Comparison of ENCODE assay signal across 7 cellular contexts in genomic region chr10:13160934-13161266, GRCh38. TPM values are rescaled to one million over a fixed set of nuclear protein-coding genes. Genes with fewer than 3 reads are reported as not detected.
DNase-seq lines count a peak whose midpoint lies in the region; ATAC-seq, FAIRE-seq and TF ChIP-seq lines count a peak whose summit lies in the region.

No MANE protein-coding gene starts in this region.

- H3K4me1 ChIP-seq in KMS-11 (ENCODE audit: low read depth, poor library complexity, severe bottlenecking) (peaks cover 31% of the 10 kb centered on the region), endothelial cell of umbilical vein (ENCODE audit: control insufficient read depth, extremely low read depth, insufficient read depth, low read length) (peaks cover 13% of the 10 kb centered on the region)

- DNase-seq in endothelial cell of umbilical vein (ENCODE audit: low read depth, low spot score) (no peak), inferior parietal cortex (ENCODE audit: extremely low spot score) (no peak), GM10266 (ENCODE audit: extremely low spot score) (no peak)
- DNase-seq in stimulated activated effector memory CD8-positive, alpha-beta T cell treated with anti-CD3 and anti-CD28 coated beads, Interleukin-12 subunit alpha, Interleukin-12 subunit beta, amount 100 ng/mL, for 72 hours (ENCODE audit: low spot score in 2 of 2), result no peak

- H3K27ac ChIP-seq in KMS-11 (no peak overlapping the region), endothelial cell of umbilical vein (ENCODE audit: insufficient read depth, low read depth, low read length) (peak overlapping the region; percentile 40)

- POLR2A ChIA-PET in endothelial cell of umbilical vein (lab: Charles Lee), result no interaction called here

- no peaks in the 10 kb centered on the region for H3K36me3 ChIP-seq in KMS-11 (ENCODE audit: insufficient read depth)
- no peaks in the 10 kb centered on the region for H3K36me3 ChIP-seq in endothelial cell of umbilical vein (ENCODE audit: control insufficient read depth in 2 of 2, extremely low read depth in 1 of 2, insufficient read depth in 2 of 2, low read length in 2 of 2)

- H3K9ac ChIP-seq in KMS-11 (peak overlapping the region; percentile 12; the same call in 1 of the 2 replicates), endothelial cell of umbilical vein (replicated peaks; ENCODE audit: extremely low read depth, insufficient read depth, low read length) (peak overlapping the region; percentile 60)

- dilution Hi-C loops in endothelial cell of umbilical vein (cut with MboI; ENCODE audit: extremely low pct_ligation_motif_present, low sequenced_read_pairs), result no loop called here

- no peak for FAIRE-seq in endothelial cell of umbilical vein (lab: Jason Lieb, UNC)

- H3K79me2 ChIP-seq in KMS-11 (ENCODE audit: insufficient read depth, low read depth), result peaks cover 34% of the 10 kb centered on the region
- H3K79me2 ChIP-seq in endothelial cell of umbilical vein (ENCODE audit: control insufficient read depth, insufficient read depth, low read length), result peaks cover 22% of the 10 kb centered on the region

- H3K4me2 ChIP-seq in KMS-11 (peak overlapping the region; percentile 56), endothelial cell of umbilical vein (ENCODE audit: insufficient read depth, low read length) (peak overlapping the region; percentile 93)

- TF ChIP-seq CTCF in KMS-11 (conservative IDR thresholded peaks at IDR 0.05; ENCODE audit: low read depth, low read length) (no peak), endothelial cell of umbilical vein (IDR thresholded peaks at IDR 0.05; ENCODE audit: extremely low read depth in 1 of 2, insufficient read depth in 1 of 2, low read depth in 1 of 2, low read length in 2 of 2) (no peak), GM10266 (IDR thresholded peaks at IDR 0.05; ENCODE audit: control insufficient read depth, insufficient read depth, low read depth, missing control alignments) (no peak)

- H2AFZ ChIP-seq in KMS-11 (ENCODE audit: low read depth) (peak overlapping the region; percentile 81), endothelial cell of umbilical vein (ENCODE audit: low read depth, low read length) (peak overlapping the region; percentile 90)

- ATAC-seq in GM21381 (IDR thresholded peaks at IDR 0.05; ENCODE audit: unreplicated experiment) (peak; percentile 25), GM21825 (IDR thresholded peaks at IDR 0.05; ENCODE audit: unreplicated experiment) (no peak)
- peak; percentile 48 for ATAC-seq in stimulated activated effector memory CD8-positive, alpha-beta T cell treated with anti-CD3 and anti-CD28 coated beads, Interleukin-12 subunit alpha, Interleukin-12 subunit beta, amount 100 ng/mL, for 72 hours

- 0 out of 2 replicates have a peak, but pooled peaks cover 6% of the 10 kb centered on the region for H4K20me1 ChIP-seq in KMS-11 (ENCODE audit: insufficient read depth)
- no peaks in the 10 kb centered on the region for H4K20me1 ChIP-seq in endothelial cell of umbilical vein (replicated peaks; ENCODE audit: control insufficient read depth, extremely low read depth, insufficient read depth, low read length)

- H3K4me3 Mint-ChIP-seq in stimulated activated effector memory CD8-positive, alpha-beta T cell treated with anti-CD3 and anti-CD28 coated beads, Interleukin-12 subunit alpha, Interleukin-12 subunit beta, amount 100 ng/mL, for 72 hours, result peak overlapping the region; percentile 83

- intact Hi-C loops in endothelial cell of umbilical vein (cut with micrococcal nuclease), result loop anchor here (1.0 to 2.0 kb wide), 4 partner anchors 60 to 375 kb away; partner anchors contain the start of gene SEPHS1

- peaks cover 11% of the 10 kb centered on the region for H3K4me1 Mint-ChIP-seq in stimulated activated effector memory CD8-positive, alpha-beta T cell treated with anti-CD3 and anti-CD28 coated beads, Interleukin-12 subunit alpha, Interleukin-12 subunit beta, amount 100 ng/mL, for 72 hours

- no peaks in the 10 kb centered on the region for H3K9me3 Mint-ChIP-seq in stimulated activated effector memory CD8-positive, alpha-beta T cell treated with anti-CD3 and anti-CD28 coated beads, Interleukin-12 subunit alpha, Interleukin-12 subunit beta, amount 100 ng/mL, for 72 hours

- no peak overlapping the region for H3K4me3 ChIP-seq in KMS-11 (IDR thresholded peaks at IDR 0.05; ENCODE audit: insufficient read depth, low read depth, low read length)
- H3K4me3 ChIP-seq in endothelial cell of umbilical vein (replicated peaks in 1 of 3; ENCODE audit: insufficient read depth in 1 of 3, low read depth in 1 of 3, low read length in 3 of 3), result peak overlapping the region; percentile 25 to 75 (median 39)

- H3K27ac Mint-ChIP-seq in stimulated activated effector memory CD8-positive, alpha-beta T cell treated with anti-CD3 and anti-CD28 coated beads, Interleukin-12 subunit alpha, Interleukin-12 subunit beta, amount 100 ng/mL, for 72 hours, result peak overlapping the region; percentile 74

- no peaks in the 10 kb centered on the region for H3K9me1 ChIP-seq in endothelial cell of umbilical vein (replicated peaks; ENCODE audit: control insufficient read depth, extremely low read depth, insufficient read depth, low read length)

- CTCF ChIA-PET in endothelial cell of umbilical vein (lab: Charles Lee), result interaction anchor here (0.7 to 2.4 kb wide), 13 partner anchors 8 to 409 kb away, joined by 3 to 50 read pairs (median 4); partner anchors contain the start of gene PHYH

- H3K9me3 ChIP-seq in endothelial cell of umbilical vein (replicated peaks; ENCODE audit: control insufficient read depth, insufficient read depth, low read length), result no peaks in the 10 kb centered on the region

- BruUV-seq in endothelial cell of umbilical vein (replicated peaks; lab: Mats Ljungman, UMichigan), result TSS peak; percentile 55

- H3K27me3 ChIP-seq in KMS-11 (ENCODE audit: insufficient read depth, low read depth) (no peaks in the 10 kb centered on the region), endothelial cell of umbilical vein (ENCODE audit: control insufficient read depth in 2 of 2, insufficient read depth in 2 of 2, low read length in 2 of 2) (no peaks in the 10 kb centered on the region)

- TF ChIP-seq POLR2A in endothelial cell of umbilical vein (IDR thresholded peaks at IDR 0.05; ENCODE audit: low read depth, low read length), result no peak

- peaks cover 13% of the 10 kb centered on the region for H3K36me3 Mint-ChIP-seq in stimulated activated effector memory CD8-positive, alpha-beta T cell treated with anti-CD3 and anti-CD28 coated beads, Interleukin-12 subunit alpha, Interleukin-12 subunit beta, amount 100 ng/mL, for 72 hours

TF ChIP-seq in endothelial cell of umbilical vein, 7 proteins besides CTCF, POLR2A, EP300 and RAD21:
- TF ChIP-seq MAX (IDR thresholded peaks at IDR 0.05; ENCODE audit: insufficient read depth, insufficient read length) (no peak), FOS (IDR thresholded peaks at IDR 0.05; ENCODE audit: borderline replicate concordance, insufficient read depth, low read length) (no peak), JUN (IDR thresholded peaks at IDR 0.05; ENCODE audit: borderline replicate concordance, insufficient read depth, insufficient read length, low read depth) (no peak), MYC (IDR thresholded peaks at IDR 0.05; ENCODE audit: low read depth, low read length) (no peak), GATA2 (IDR thresholded peaks at IDR 0.05; ENCODE audit: insufficient read depth, insufficient read length, low read depth, low read length) (no peak), EZH2 (IDR thresholded peaks at IDR 0.05; ENCODE audit: borderline replicate concordance, low read depth, low read length, severe bottlenecking) (no peak), POLR2AphosphoS5 (IDR thresholded peaks at IDR 0.05; ENCODE audit: insufficient read depth, low read depth, low read length) (no peak)

RNA-seq across cellular contexts. Expression of gene MCM10, which starts 0.5 kb away (rescaled TPM):
- 28.7 and 31.6 TPM in 2 replicates for total RNA-seq in endothelial cell of umbilical vein
- polyA plus RNA-seq in endothelial cell of umbilical vein, result 1.9 and 3.3 TPM in 2 replicates
- polyA plus RNA-seq in endothelial cell of umbilical vein (2011; cell fraction: cytosol; rRNA removed), result 6.8 and 8.2 TPM in 2 replicates
- 9.9 and 13.5 TPM in 2 replicates for polyA plus RNA-seq in endothelial cell of umbilical vein (2011; cell fraction: nucleus; rRNA removed)
- polyA plus RNA-seq in endothelial cell of umbilical vein (2012), result 6.8 and 15.6 TPM in 2 replicates
- polyA minus RNA-seq in endothelial cell of umbilical vein, result 6.3 and 8.3 TPM in 2 replicates
- 16.9 TPM for polyA minus RNA-seq in endothelial cell of umbilical vein (2011; cell fraction: cytosol; rRNA and poly(A)+ RNA removed)
- 13.1 and 14.4 TPM in 2 replicates for polyA minus RNA-seq in endothelial cell of umbilical vein (2011; cell fraction: nucleus; rRNA and poly(A)+ RNA removed)
